12 cellular contexts compared by ENCODE assay signal in the genomic region with DNA sequence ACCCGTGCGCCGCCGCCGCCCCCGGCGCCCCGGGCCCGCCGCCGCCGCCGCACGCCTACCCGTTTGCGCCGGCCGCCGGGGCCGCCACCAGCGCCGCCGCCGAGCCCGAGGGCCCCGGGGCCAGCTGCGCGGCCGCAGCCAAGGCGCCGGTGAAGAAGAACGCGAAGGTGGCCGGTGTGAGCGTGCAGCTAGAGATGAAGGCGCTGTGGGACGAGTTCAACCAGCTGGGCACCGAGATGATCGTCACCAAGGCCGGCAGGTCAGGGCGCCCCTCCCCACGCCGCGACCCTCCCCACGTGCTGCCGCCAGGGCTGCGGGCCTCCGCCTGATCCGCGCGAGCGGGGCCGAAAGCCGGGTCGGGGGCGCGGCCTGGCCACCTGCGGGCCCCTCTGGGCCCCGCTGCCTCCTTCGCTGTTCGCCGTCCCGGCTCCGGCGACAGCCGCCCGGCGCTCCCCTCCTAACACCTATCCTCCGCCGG. TPM values are rescaled to one million over a fixed set of nuclear protein-coding genes. Genes with fewer than 3 reads are reported as not detected.
A peak's percentile ranks its signal among the peaks of the same experiment; 100 is the strongest.
DNase-seq lines count a peak whose midpoint lies in the region; ATAC-seq and TF ChIP-seq lines count a peak whose summit lies in the region.
"Had no signal": no experiment of that assay in that cellular context is flagged by ENCODE, and none has a peak within 500 bp of the region (broad histone marks: within the 10 kb centered on the region; RNA-seq: fewer than 3 reads in every experiment).

No MANE protein-coding gene starts in this region.

- DNase-seq in NCI-H146 (lab: John Stamatoyannopoulos, UW): peak; percentile 17
- no peak for DNase-seq in NCI-H146 treated with DMSO at 0.1 percent for 48 hours (lab: John Stamatoyannopoulos, UW; ENCODE audit: unreplicated experiment)
- DNase-seq in SJSA1 (ENCODE audit: low read depth in 1 of 2, low spot score in 2 of 2): no peak
- DNase-seq in thoracic aorta (ENCODE audit: low spot score): no peak
- DNase-seq in activated naive CD4-positive, alpha-beta T cell treated with anti-CD3 and anti-CD28 coated beads for 36 hours: no peak
- DNase-seq: anterior cingulate cortex; effector memory CD8-positive, alpha-beta T cell; hypothalamus had no signal

- H3K4me3 Mint-ChIP-seq in activated naive CD4-positive, alpha-beta T cell treated with anti-CD3 and anti-CD28 coated beads for 36 hours: no peak overlapping the region

- intact Hi-C loops in activated naive CD4-positive, alpha-beta T cell treated with anti-CD3 and anti-CD28 coated beads for 36 hours (cut with micrococcal nuclease): no loop called here

- peaks cover 5% of the 10 kb centered on the region; the same call in 1 of the 2 replicates for H3K4me1 ChIP-seq in SJSA1 (replicated peaks)
- H3K4me1 ChIP-seq in thoracic aorta (ENCODE audit: control insufficient read depth in 1 of 2, low read depth in 2 of 2): peaks cover 6 to 13% of the 10 kb centered on the region in 2 donors

- H3K36me3 ChIP-seq in SJSA1 (no peaks in the 10 kb centered on the region), thoracic aorta (no peaks in the 10 kb centered on the region)

- no peak overlapping the region for H3K27ac ChIP-seq in SJSA1
- H3K27ac ChIP-seq in thoracic aorta: peak overlapping the region; percentile 5 to 50
- H3K27ac ChIP-seq: KMS-11 had no signal

- no peaks in the 10 kb centered on the region for H3K9me3 ChIP-seq in SJSA1 (replicated peaks)
- H3K9me3 ChIP-seq in iPS-18c (ENCODE audit: control insufficient read depth, insufficient read depth, low read length): no peaks in the 10 kb centered on the region
- no peaks in the 10 kb centered on the region for H3K9me3 ChIP-seq in thoracic aorta

- peaks cover 59% of the 10 kb centered on the region for H3K27me3 Mint-ChIP-seq in activated naive CD4-positive, alpha-beta T cell treated with anti-CD3 and anti-CD28 coated beads for 36 hours (ENCODE audit: low read depth)

- CTCF ChIA-PET in activated naive CD4-positive, alpha-beta T cell treated with anti-CD3 and anti-CD28 coated beads for 36 hours (lab: Charles Lee): interaction anchor here (1.4 kb wide), 1 partner anchor 31 kb away, joined by 3 read pairs; no protein-coding TSS in a partner anchor

- H3K27me3 ChIP-seq in SJSA1 (replicated peaks) (peaks cover 21% of the 10 kb centered on the region), thoracic aorta (replicated peaks; ENCODE audit: insufficient read depth) (peaks cover 7% of the 10 kb centered on the region)

- H3K27ac Mint-ChIP-seq in activated naive CD4-positive, alpha-beta T cell treated with anti-CD3 and anti-CD28 coated beads for 36 hours: no peak overlapping the region
- H3K27ac Mint-ChIP-seq: effector memory CD8-positive, alpha-beta T cell had no signal

- peaks cover 31% of the 10 kb centered on the region for H3K4me1 Mint-ChIP-seq in activated naive CD4-positive, alpha-beta T cell treated with anti-CD3 and anti-CD28 coated beads for 36 hours (ENCODE audit: low read depth)

- no peaks in the 10 kb centered on the region for H3K9me3 Mint-ChIP-seq in activated naive CD4-positive, alpha-beta T cell treated with anti-CD3 and anti-CD28 coated beads for 36 hours
- H3K9me3 Mint-ChIP-seq: effector memory CD8-positive, alpha-beta T cell had no signal

- no peaks in the 10 kb centered on the region for H3K36me3 Mint-ChIP-seq in activated naive CD4-positive, alpha-beta T cell treated with anti-CD3 and anti-CD28 coated beads for 36 hours (ENCODE audit: low read depth)

- no peak for ATAC-seq in thoracic aorta (ENCODE audit: insufficient number of reproducible peaks, low FRiP score, low read depth)
- ATAC-seq in GM19455 (IDR thresholded peaks at IDR 0.05; ENCODE audit: unreplicated experiment): no peak
- no peak for ATAC-seq in GM19351 (IDR thresholded peaks at IDR 0.05; ENCODE audit: unreplicated experiment)
- ATAC-seq: effector memory CD8-positive, alpha-beta T cell had no signal

- TF ChIP-seq CTCF in thoracic aorta (IDR thresholded peaks at IDR 0.05): no peak

- peak overlapping the region; percentile 41 for H3K4me3 ChIP-seq in SJSA1
- peak overlapping the region; percentile 9; the same call in 1 of the 2 replicates for H3K4me3 ChIP-seq in iPS-18c (ENCODE audit: insufficient read depth, low read depth, low read length)
- H3K4me3 ChIP-seq in thoracic aorta: peak overlapping the region; percentile 69

RNA-seq across cellular contexts. Expression of a gene that starts 0.5 kb away (rescaled TPM):
- total RNA-seq in SJSA1 (2014; rRNA removed; shearing (Covaris generic)): 0.31 and 0.61 TPM in 2 replicates
- 1 to 10 TPM; 2.7 to 8.0 TPM for total RNA-seq in thoracic aorta
- total RNA-seq in activated naive CD4-positive, alpha-beta T cell treated with anti-CD3 and anti-CD28 coated beads for 36 hours: not detected

RNA-seq across cellular contexts. Expression of a gene that starts 37.7 kb away (rescaled TPM):
- 0.53 and 4.9 TPM in 2 replicates for total RNA-seq in SJSA1 (2014; rRNA removed; shearing (Covaris generic))
- total RNA-seq in thoracic aorta: 10 to 100 TPM; 13.1 to 30.3 TPM
- not detected for total RNA-seq in activated naive CD4-positive, alpha-beta T cell treated with anti-CD3 and anti-CD28 coated beads for 36 hours

RNA-seq across cellular contexts. Expression of a gene that starts 46.8 kb away (rescaled TPM):
- 8.8 and 13.3 TPM in 2 replicates for total RNA-seq in SJSA1 (2014; rRNA removed; shearing (Covaris generic))
- total RNA-seq in thoracic aorta: 100 to 1,000 TPM in 1 of 2 donors, 10 to 100 TPM in 1; 47.7 to 147 TPM
- under 1 TPM; 0.47 to 0.81 TPM for total RNA-seq in activated naive CD4-positive, alpha-beta T cell treated with anti-CD3 and anti-CD28 coated beads for 36 hours

Comparison
In these comparisons a context has a peak if more than half of its experiments do, and no peak if none do; other contexts are left out.
1. H3K4me3 ChIP-seq: peak in every context shown above with its lines; median percentile 69 in thoracic aorta; 41 in SJSA1; 9 in iPS-18c.